In the genomic region with DNA sequence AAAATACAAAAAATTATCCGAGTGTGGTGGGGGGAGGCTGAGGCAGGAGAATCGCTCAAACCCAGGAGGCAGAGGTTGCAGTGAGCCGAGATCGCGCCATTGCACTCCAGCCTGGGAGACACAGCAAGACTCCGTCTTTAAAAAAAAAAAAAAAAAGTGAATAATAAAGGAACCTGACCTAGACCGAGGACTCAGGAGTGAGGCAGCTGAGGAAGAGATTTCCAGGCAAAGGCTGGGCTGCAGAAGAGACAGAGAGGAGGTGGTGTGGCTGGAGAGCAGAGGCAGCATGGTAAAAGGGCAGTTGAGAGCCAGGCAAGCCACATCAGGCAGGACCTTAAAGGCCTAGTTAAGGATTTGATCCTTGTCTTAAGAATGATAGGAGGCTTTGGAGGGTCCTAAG, we compare ENCODE assay signal across 27 cellular contexts.
"Had no signal": no experiment of that assay in that cellular context is flagged by ENCODE, and none has a peak within 500 bp of the region (broad histone marks: within the 10 kb centered on the region; RNA-seq: fewer than 3 reads in every experiment).

No MANE protein-coding gene starts in this region.

- ATAC-seq: left colon; naive thymus-derived CD4-positive, alpha-beta T cell; natural killer cell treated with Interleukin-12 subunit alpha and Interleukin-12 subunit beta and Interleukin-15 and Interleukin-18, amount 100 ng/mL, for 72 hours; stimulated activated memory B cell treated with anti-CD40 and anti-IgM and Interleukin-4, amounts not matched to agents 10 μg/mL and 1 μg/mL and 100 μg/mL, for 72 hours had no signal

- H3K4me3 ChIP-seq: left ventricle myocardium inferior, lung, mucosa of descending colon, ovary, sigmoid colon, stomach, testis, thyroid gland, transverse colon, upper lobe of left lung, vagina had no signal

- FAIRE-seq: islet of Langerhans, kidney, small intestine had no signal

- H3K27me3 ChIP-seq: ovary, sigmoid colon, stomach, testis, thyroid gland, transverse colon, upper lobe of left lung, vagina had no signal

- H3K9me3 ChIP-seq: left ventricle myocardium inferior, mucosa of descending colon, ovary, sigmoid colon, stomach, testis, thyroid gland, transverse colon, upper lobe of left lung, vagina had no signal

- DNase-seq: hypothalamus; immature natural killer cell; kidney; left colon; left ventricle myocardium inferior; midbrain; mucosa of descending colon; naive thymus-derived CD4-positive, alpha-beta T cell; ovary; right cardiac atrium; sigmoid colon; small intestine; stimulated activated CD4-positive, alpha-beta T cell treated with anti-CD3 and anti-CD28 coated beads, Interleukin-1b, Interleukin-23, amount 100 ng/mL, for 48 hours; stimulated activated CD4-positive, alpha-beta T cell treated with anti-CD3 and anti-CD28 coated beads, Interleukin-2, amount 100 ng/mL, for 48 hours; stimulated activated CD4-positive, alpha-beta T cell treated with anti-CD3 and anti-CD28 coated beads, Interleukin-4, amount 100 ng/mL, for 4 hours; stimulated activated CD8-positive, alpha-beta memory T cell treated with anti-CD3 and anti-CD28 coated beads, Interleukin-4, amount 100 ng/mL, for 48 hours; stimulated activated naive CD4-positive, alpha-beta T cell treated with Interleukin-2 at 50 U/mL for 16 hours; stomach; testis; thyroid gland; transverse colon; upper lobe of left lung had no signal

- H3K27ac ChIP-seq: ovary, sigmoid colon, testis, upper lobe of left lung, vagina had no signal

- H3K36me3 ChIP-seq: left ventricle myocardium inferior, ovary, sigmoid colon, stomach, thyroid gland, transverse colon, upper lobe of left lung, vagina had no signal

- H3K4me1 ChIP-seq: testis, upper lobe of left lung had no signal
